13 cellular contexts compared by ENCODE assay signal in the genomic region with DNA sequence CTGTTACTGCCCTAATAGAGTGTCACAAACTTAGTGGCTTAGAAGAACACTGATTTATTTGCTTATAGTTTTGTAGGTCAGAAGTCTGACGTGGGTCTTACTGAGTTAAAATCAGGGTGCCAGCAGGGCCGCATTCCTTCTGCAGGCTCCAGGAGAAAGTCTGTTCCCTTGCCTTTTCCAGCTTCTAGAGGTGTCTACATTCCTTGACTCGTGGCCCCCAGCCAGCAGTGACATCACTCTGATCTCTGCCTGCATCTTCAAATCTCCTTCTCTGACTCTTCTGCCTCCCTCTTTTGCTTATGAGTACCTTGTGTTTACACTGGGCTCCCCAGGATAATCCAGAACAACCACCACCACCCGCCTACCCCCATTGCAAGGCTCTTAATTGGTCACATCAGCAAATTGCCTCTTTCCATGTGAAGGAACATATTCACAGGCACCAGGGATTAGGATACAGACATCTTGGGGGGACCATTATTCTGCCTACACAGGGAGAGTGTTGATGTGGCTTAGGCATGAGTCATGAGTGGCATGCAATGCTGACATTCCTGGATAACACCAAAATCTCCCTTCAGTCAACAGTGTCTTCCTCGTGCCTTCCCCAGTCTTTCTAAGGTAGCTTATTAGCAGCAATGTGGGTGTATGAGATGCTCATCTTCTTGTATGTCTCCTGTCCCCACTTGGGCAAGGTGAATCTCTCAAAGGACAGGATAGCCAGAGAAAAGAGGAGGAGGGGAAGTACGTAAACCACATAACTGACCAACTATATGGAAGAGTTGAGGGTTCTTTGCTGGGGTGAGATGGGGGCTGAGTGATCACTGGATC. TPM values are rescaled to one million over a fixed set of nuclear protein-coding genes. Genes with fewer than 3 reads are reported as not detected.
DNase-seq lines count a peak whose midpoint lies in the region; ATAC-seq, FAIRE-seq and TF ChIP-seq lines count a peak whose summit lies in the region.
"Had no signal": no experiment of that assay in that cellular context is flagged by ENCODE, and none has a peak within 500 bp of the region (broad histone marks: within the 10 kb centered on the region; RNA-seq: fewer than 3 reads in every experiment).

No MANE protein-coding gene starts in this region.

- CTCF ChIA-PET in HepG2 (lab: Yijun Ruan, JAX; ENCODE audit: low intra/inter-chr PET ratio, low total read pairs) = no interaction called here

- peaks cover 60% of the 10 kb centered on the region for H3K36me3 Mint-ChIP-seq in CD4-positive, CD25-positive, alpha-beta regulatory T cell
- peaks cover 15% of the 10 kb centered on the region for H3K36me3 Mint-ChIP-seq in activated naive CD8-positive, alpha-beta T cell

- TF ChIP-seq POLR2A in HepG2 (IDR thresholded peaks at IDR 0.05; ENCODE audit: insufficient read depth in 1 of 2, low read depth in 2 of 2, low read length in 2 of 2) (no peak), sigmoid colon (IDR thresholded peaks at IDR 0.05) (no peak)

- no peak overlapping the region for H3K27ac ChIP-seq in CD4-positive, CD25-positive, alpha-beta regulatory T cell (ENCODE audit: insufficient read depth, low read length, poor library complexity, severe bottlenecking)
- H3K27ac ChIP-seq in HepG2 (ENCODE audit: extremely low read length, insufficient read depth, low read length) = peak overlapping the region; percentile 73
- no peak overlapping the region for H3K27ac ChIP-seq in sigmoid colon
- H3K27ac ChIP-seq: KMS-11, psoas muscle had no signal

- H3K9ac ChIP-seq in HepG2 (ENCODE audit: insufficient read depth, low read depth, low read length) = peak overlapping the region; percentile 31; the same call in 1 of the 2 replicates
- H3K9ac ChIP-seq: KMS-11 had no signal

- no peaks in the 10 kb centered on the region for H3K27me3 Mint-ChIP-seq in CD4-positive, CD25-positive, alpha-beta regulatory T cell
- no peaks in the 10 kb centered on the region for H3K27me3 Mint-ChIP-seq in activated naive CD8-positive, alpha-beta T cell

- WGBS in HepG2 (ENCODE audit: low lambda C conversion rate) = 64% methylated on average over 6 of the region's 6 CpGs
- 89 to 90% methylated on average over 6 of the region's 6 CpGs for WGBS in sigmoid colon, 2 donors

- no peak overlapping the region for H3K4me3 ChIP-seq in CD4-positive, CD25-positive, alpha-beta regulatory T cell (ENCODE audit: low read depth, low read length)
- H3K4me3 ChIP-seq in HepG2 (replicated peaks in 1 of 3; ENCODE audit: insufficient read depth in 1 of 3, low read depth in 2 of 3, low read length in 3 of 3) = no peak overlapping the region
- no peak overlapping the region for H3K4me3 ChIP-seq in sigmoid colon
- H3K4me3 ChIP-seq: psoas muscle, stomach had no signal

- POLR2A ChIA-PET in HepG2 (lab: Yijun Ruan, JAX) = no interaction called here

- H3K9me3 ChIP-seq in CD4-positive, CD25-positive, alpha-beta regulatory T cell (ENCODE audit: control insufficient read depth in 2 of 2, low read length in 2 of 2) = no peaks in the 10 kb centered on the region
- H3K9me3 ChIP-seq in HepG2 (ENCODE audit: low read length) = no peaks in the 10 kb centered on the region
- no peaks in the 10 kb centered on the region for H3K9me3 ChIP-seq in sigmoid colon
- H3K9me3 ChIP-seq: psoas muscle, stomach had no signal

- no peak for TF ChIP-seq RAD21 in HepG2 (CRISPR knock-in tag; IDR thresholded peaks at IDR 0.05)

- H3K4me2 ChIP-seq in HepG2 (ENCODE audit: low read depth, low read length) = peak overlapping the region; percentile 54
- H3K4me2 ChIP-seq: KMS-11 had no signal

- 0 out of 2 replicates have a peak, but pooled peaks cover 6% of the 10 kb centered on the region for H4K20me1 ChIP-seq in HepG2 (ENCODE audit: insufficient read depth, low read length)

- DNase-seq in CD4-positive, CD25-positive, alpha-beta regulatory T cell = no peak
- peak; percentile 70 for DNase-seq in HepG2 (ENCODE audit: low spot score)
- DNase-seq in nucleus accumbens (lab: John Stamatoyannopoulos, UW) = no peak
- DNase-seq in sigmoid colon = no peak
- no peak for DNase-seq in NCI-H2081 (lab: John Stamatoyannopoulos, UW)
- DNase-seq: activated gamma-delta T cell treated with Interleukin-2 at 50 U/mL for 16 hours, psoas muscle, stomach had no signal

- peak overlapping the region in 1 of 4 donors; percentile 13 for H3K4me3 Mint-ChIP-seq in CD4-positive, CD25-positive, alpha-beta regulatory T cell
- H3K4me3 Mint-ChIP-seq in activated naive CD8-positive, alpha-beta T cell = peak overlapping the region; percentile 17

- TF ChIP-seq EP300 in HepG2 (IDR thresholded peaks at IDR 0.05; ENCODE audit: low read depth in 2 of 2, low read length in 2 of 2) (peak in 1 of 2 experiments; percentile 41; a peak in 1 of 4 replicates), HepG2 (CRISPR knock-in tag; IDR thresholded peaks at IDR 0.05; ENCODE audit: borderline replicate concordance) (peak; percentile 34; the same call in 1 of the 2 replicates), sigmoid colon (IDR thresholded peaks at IDR 0.05) (no peak)

- in situ Hi-C loops in HepG2 (cut with HindIII; ENCODE audit: extremely low pct_ligation_motif_present, low pct_unique_long_range_greater_than_20kb) = no loop called here

- no peaks in the 10 kb centered on the region for H3K79me2 ChIP-seq in HepG2 (ENCODE audit: insufficient read depth, low read length)

- H3K27me3 ChIP-seq in CD4-positive, CD25-positive, alpha-beta regulatory T cell (ENCODE audit: control insufficient read depth, insufficient read depth, low read length) = no peaks in the 10 kb centered on the region
- H3K27me3 ChIP-seq in HepG2 (ENCODE audit: control insufficient read depth in 1 of 2, insufficient read depth in 2 of 2, low read length in 2 of 2) = no peaks in the 10 kb centered on the region
- H3K27me3 ChIP-seq in sigmoid colon = no peaks in the 10 kb centered on the region
- H3K27me3 ChIP-seq: stomach had no signal

- H3K4me1 ChIP-seq in CD4-positive, CD25-positive, alpha-beta regulatory T cell (ENCODE audit: control insufficient read depth, insufficient read depth, low read length, poor library complexity, severe bottlenecking) = peaks cover 15% of the 10 kb centered on the region
- H3K4me1 ChIP-seq in HepG2 (ENCODE audit: insufficient read depth, low read length) (peaks cover 67% of the 10 kb centered on the region), sigmoid colon (no peaks in the 10 kb centered on the region)

- intact Hi-C loops in HepG2 (cut with micrococcal nuclease; ENCODE audit: unreplicated experiment) = loop anchor here (1.0 kb wide), 1 partner anchor 24 kb away; the partner anchor contains the start of gene CYFIP2
- intact Hi-C loops in sigmoid colon (cut with DNase I) = no loop called here

- peaks cover 16 to 71% (median 39%) of the 10 kb centered on the region in 4 donors for H3K4me1 Mint-ChIP-seq in CD4-positive, CD25-positive, alpha-beta regulatory T cell
- peaks cover 81% of the 10 kb centered on the region for H3K4me1 Mint-ChIP-seq in activated naive CD8-positive, alpha-beta T cell (ENCODE audit: low read depth)

- BruUV-seq in HepG2 (replicated peaks; lab: Mats Ljungman, UMichigan) = no TSS peak

- peaks cover 96% of the 10 kb centered on the region for H3K36me3 ChIP-seq in CD4-positive, CD25-positive, alpha-beta regulatory T cell (ENCODE audit: control insufficient read depth, insufficient read depth, low read length)
- H3K36me3 ChIP-seq in HepG2 (replicated peaks in 1 of 2; ENCODE audit: control insufficient read depth in 1 of 2, insufficient read depth in 2 of 2, low read length in 2 of 2) (peaks cover 8 to 11% of the 10 kb centered on the region in 2 experiments; a peak in 4 of 5 replicates), sigmoid colon (no peaks in the 10 kb centered on the region)

- FAIRE-seq in HepG2 (lab: Jason Lieb, UNC) = peak; percentile 67

- TF ChIP-seq CTCF in HepG2 (CRISPR knock-in tag; IDR thresholded peaks at IDR 0.05) (no peak), sigmoid colon (IDR thresholded peaks at IDR 0.05) (no peak)

- no peaks in the 10 kb centered on the region for H3K9me3 Mint-ChIP-seq in CD4-positive, CD25-positive, alpha-beta regulatory T cell
- no peaks in the 10 kb centered on the region for H3K9me3 Mint-ChIP-seq in activated naive CD8-positive, alpha-beta T cell (ENCODE audit: low read depth)

- no peak for ATAC-seq in CD4-positive, CD25-positive, alpha-beta regulatory T cell (ENCODE audit: low read depth in 2 of 2)
- ATAC-seq in GM21723 (IDR thresholded peaks at IDR 0.05; ENCODE audit: unreplicated experiment) (peak; percentile 11), HepG2 (peak; percentile 58), HG02642 (IDR thresholded peaks at IDR 0.05; ENCODE audit: poor library complexity, unreplicated experiment) (no peak)
- ATAC-seq: Panc1 had no signal

- no peak overlapping the region for H2AFZ ChIP-seq in HepG2 (ENCODE audit: low read length)

- peak overlapping the region; percentile 87 to 94 (median 93) for H3K27ac Mint-ChIP-seq in CD4-positive, CD25-positive, alpha-beta regulatory T cell
- H3K27ac Mint-ChIP-seq in activated naive CD8-positive, alpha-beta T cell = peak overlapping the region; percentile 87

RNA-seq across cellular contexts. Expression of gene CYFIP2, which starts 24.4 kb away (rescaled TPM):
- total RNA-seq in CD4-positive, CD25-positive, alpha-beta regulatory T cell = 357 TPM
- polyA plus RNA-seq in CD4-positive, CD25-positive, alpha-beta regulatory T cell = 100 to 1,000 TPM; 332 to 383 (median 360) TPM
- 30.3 and 40.2 TPM in 2 replicates for total RNA-seq in HepG2 (2016; rRNA removed; fragmentation: Illumina TruSeq; extraction: Trizol)
- total RNA-seq in HepG2 (2016; cell fraction: cytosol; rRNA removed; fragmentation: Illumina TruSeq; extraction: Trizol; ENCODE audit: low read depth) = 13.4 and 13.7 TPM in 2 replicates
- total RNA-seq in HepG2 (2016; cell fraction: insoluble cytoplasmic fraction; rRNA removed; fragmentation: Illumina TruSeq; extraction: Trizol) = 28.6 and 32.7 TPM in 2 replicates
- 33.5 TPM in 2 replicates for total RNA-seq in HepG2 (2016; cell fraction: membrane; rRNA removed; fragmentation: Illumina TruSeq; extraction: Trizol)
- total RNA-seq in HepG2 (2016; cell fraction: nucleus; rRNA removed; fragmentation: Illumina TruSeq; extraction: Trizol) = 25.4 and 29.9 TPM in 2 replicates
- polyA plus RNA-seq in HepG2 (2011; rRNA removed) = 22.5 and 22.6 TPM in 2 replicates
- 20.3 and 24.1 TPM in 2 replicates for polyA plus RNA-seq in HepG2 (2011; cell fraction: cytosol; rRNA removed)
- polyA plus RNA-seq in HepG2 (2011; cell fraction: nucleus; rRNA removed) = 61.6 and 72.0 TPM in 2 replicates
- 43.3 and 45.5 TPM in 2 replicates for polyA plus RNA-seq in HepG2 (2012)
- 14.6 and 15.8 TPM in 2 replicates for polyA plus RNA-seq in HepG2 (2016; cell fraction: cytosol; fragmentation: Illumina TruSeq; extraction: Trizol; ENCODE audit: low read depth)
- 39.1 and 48.8 TPM in 2 replicates for polyA plus RNA-seq in HepG2 (2016; cell fraction: insoluble cytoplasmic fraction; fragmentation: Illumina TruSeq; extraction: Trizol; ENCODE audit: low read depth)
- 33.6 and 33.7 TPM in 2 replicates for polyA plus RNA-seq in HepG2 (2016; cell fraction: membrane; fragmentation: Illumina TruSeq; extraction: Trizol; ENCODE audit: low read depth)
- polyA plus RNA-seq in HepG2 (2016; cell fraction: nucleus; fragmentation: Illumina TruSeq; extraction: Trizol; ENCODE audit: insufficient read depth, low read depth) = 31.7 and 39.3 TPM in 2 replicates
- 17.9 and 70.5 TPM in 2 replicates for polyA minus RNA-seq in HepG2 (2011; rRNA and poly(A)+ RNA removed; ENCODE audit: low replicate concordance)
- polyA minus RNA-seq in HepG2 (2011; cell fraction: cytosol; rRNA and poly(A)+ RNA removed) = 16.3 and 22.5 TPM in 2 replicates
- 55.0 and 64.3 TPM in 2 replicates for polyA minus RNA-seq in HepG2 (2011; cell fraction: nucleus; rRNA and poly(A)+ RNA removed)
- 10 to 100 TPM; 13.8 to 37.8 (median 29.3) TPM for total RNA-seq in sigmoid colon
- 10 to 100 TPM in 1 of 3 donors, 1 to 10 TPM in 2; 4.8 to 38.1 (median 8.1) TPM for polyA plus RNA-seq in sigmoid colon

Comparison
In these comparisons a context has a peak if more than half of its experiments do, and no peak if none do; other contexts are left out.
1. ATAC-seq: peak in GM21723 (single experiment) and HepG2 (single experiment); none in CD4-positive, CD25-positive, alpha-beta regulatory T cell (0 of 2) and HG02642 (single experiment).